In the genomic region with DNA sequence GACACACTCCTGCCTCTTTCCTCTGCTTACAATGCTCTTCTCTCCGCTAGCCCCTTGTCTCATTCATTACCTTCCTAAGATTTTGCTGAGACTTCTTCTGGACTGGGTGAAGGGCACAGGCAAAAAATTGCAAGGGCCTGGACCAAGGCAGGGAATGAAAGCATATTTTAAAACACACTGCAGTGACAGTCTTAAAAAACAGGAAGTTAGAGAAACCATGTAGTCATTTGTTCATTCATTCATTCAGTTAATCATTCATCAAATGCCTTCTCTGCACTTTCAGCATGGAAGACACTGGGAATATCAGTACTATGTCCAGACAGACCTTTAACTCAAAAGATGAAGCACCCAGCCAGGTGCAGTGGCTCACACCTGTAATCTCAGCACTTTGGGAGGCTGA, we compare ENCODE assay signal across 17 cellular contexts. TPM values are rescaled to one million over a fixed set of nuclear protein-coding genes. Genes with fewer than 3 reads are reported as not detected.
DNase-seq lines count a peak whose midpoint lies in the region; ATAC-seq, FAIRE-seq and TF ChIP-seq lines count a peak whose summit lies in the region.
"Had no signal": no experiment of that assay in that cellular context is flagged by ENCODE, and none has a peak within 500 bp of the region (broad histone marks: within the 10 kb centered on the region; RNA-seq: fewer than 3 reads in every experiment).

No MANE protein-coding gene starts in this region.

- no peak overlapping the region for H3K9ac ChIP-seq in H1 (replicated peaks in 1 of 4; ENCODE audit: extremely low read depth in 1 of 4, low read depth in 3 of 4, low read length in 3 of 4)

- no peak overlapping the region for H3K56ac ChIP-seq in H1 (replicated peaks; ENCODE audit: insufficient read length, low read depth, low read length)

- intact Hi-C loops in OCI-LY7 (cut with micrococcal nuclease; ENCODE audit: unreplicated experiment), result loop anchor here (10.0 kb wide), 1 partner anchor 234 kb away; a partner anchor contains a TSS

- no peak for TF ChIP-seq EP300 in H1 (IDR thresholded peaks at IDR 0.05; ENCODE audit: borderline replicate concordance in 1 of 2, low read depth in 2 of 2, low read length in 2 of 2)

- H2AK5ac ChIP-seq in H1 (ENCODE audit: low read depth, low read length), result no peak overlapping the region

- H2AFZ ChIP-seq in OCI-LY7 (ENCODE audit: low read length) (peak overlapping the region; percentile 77; the same call in 1 of the 2 replicates), H1 (ENCODE audit: low read length) (no peak overlapping the region)

- no peak overlapping the region for H4K91ac ChIP-seq in H1 (replicated peaks; ENCODE audit: insufficient read length, low read length)

- H4K5ac ChIP-seq in H1 (ENCODE audit: insufficient read length, low read depth, low read length), result no peak overlapping the region

- no peak overlapping the region for H2BK5ac ChIP-seq in H1 (ENCODE audit: low read depth, low read length)

- H2BK120ac ChIP-seq in H1 (replicated peaks; ENCODE audit: low read depth, low read length), result no peak overlapping the region

- H3K9me3 ChIP-seq in OCI-LY7 (ENCODE audit: low read length) (no peaks in the 10 kb centered on the region; the same call in 1 of the 2 replicates), H1 (ENCODE audit: insufficient read depth in 2 of 2, low read depth in 1 of 2, low read length in 1 of 2) (no peaks in the 10 kb centered on the region; a peak in 1 of 4 replicates)
- H3K9me3 ChIP-seq: A549 had no signal

- H3K4me1 Mint-ChIP-seq in stimulated activated naive CD8-positive, alpha-beta T cell treated with anti-CD3 and anti-CD28 coated beads, Interleukin-15, Interleukin-2, amounts not matched to agents 100 ng/mL and 50 ng/mL, for 24 hours (ENCODE audit: low read depth), result peaks cover 30% of the 10 kb centered on the region
- peaks cover 28% of the 10 kb centered on the region for H3K4me1 Mint-ChIP-seq in stimulated activated naive CD8-positive, alpha-beta T cell treated with anti-CD3 and anti-CD28 coated beads, Interleukin-15, amount 100 ng/mL, for 72 hours

- H3K4me3 ChIP-seq in OCI-LY7 (ENCODE audit: low read depth, low read length, poor library complexity, severe bottlenecking) (peak overlapping the region; percentile 7), H1 (ENCODE audit: extremely low read depth in 1 of 4, insufficient read depth in 2 of 4, low read depth in 3 of 4, low read length in 4 of 4) (no peak overlapping the region)
- H3K4me3 ChIP-seq: A549 had no signal

- FAIRE-seq in H1 (lab: Jason Lieb, UNC), result no peak
- FAIRE-seq in D721Med (lab: Jason Lieb, UNC), result no peak
- FAIRE-seq: A549 had no signal

- ATAC-seq in stimulated activated naive CD8-positive, alpha-beta T cell treated with anti-CD3 and anti-CD28 coated beads, Interleukin-15, amount 100 ng/mL, for 72 hours, result no peak
- no peak for ATAC-seq in GM21529 (IDR thresholded peaks at IDR 0.05; ENCODE audit: unreplicated experiment)
- ATAC-seq in GM21423 (IDR thresholded peaks at IDR 0.05; ENCODE audit: unreplicated experiment), result no peak
- ATAC-seq: A549 had no signal

- H3K4me3 Mint-ChIP-seq in stimulated activated naive CD8-positive, alpha-beta T cell treated with anti-CD3 and anti-CD28 coated beads, Interleukin-15, Interleukin-2, amounts not matched to agents 100 ng/mL and 50 ng/mL, for 24 hours, result no peak overlapping the region
- no peak overlapping the region for H3K4me3 Mint-ChIP-seq in stimulated activated naive CD8-positive, alpha-beta T cell treated with anti-CD3 and anti-CD28 coated beads, Interleukin-15, amount 100 ng/mL, for 72 hours
- H3K4me3 Mint-ChIP-seq: CD14-positive monocyte, H9 had no signal

- H3K9me2 ChIP-seq in OCI-LY7 (ENCODE audit: insufficient read depth, low read length), result no peaks in the 10 kb centered on the region

- H4K20me1 ChIP-seq in OCI-LY7 (ENCODE audit: insufficient read depth, low read length), result no peaks in the 10 kb centered on the region
- H4K20me1 ChIP-seq in H1 (replicated peaks in 1 of 2; ENCODE audit: control insufficient read depth in 1 of 2, insufficient read depth in 2 of 2, low read length in 2 of 2), result no peaks in the 10 kb centered on the region

- no peak for DNase-seq in stimulated activated naive CD8-positive, alpha-beta T cell treated with anti-CD3 and anti-CD28 coated beads, Interleukin-15, amount 100 ng/mL, for 72 hours
- DNase-seq in OCI-LY7 (ENCODE audit: low spot score), result peak; percentile 33
- no peak for DNase-seq in H1 (ENCODE audit: low read depth in 1 of 2, low spot score in 2 of 2)
- no peak for DNase-seq in D721Med (ENCODE audit: insufficient read length, low spot score)
- DNase-seq in H4 (ENCODE audit: low spot score), result no peak
- DNase-seq: DMS153, EL, H9, NCI-H1092 treated with DMSO at 0.1 percent for 48 hours, NCI-H1694, NCI-H524 had no signal

- peak overlapping the region; percentile 55 for H3K27ac ChIP-seq in OCI-LY7 (ENCODE audit: low read depth, low read length, poor library complexity, severe bottlenecking)
- H3K27ac ChIP-seq in H1 (ENCODE audit: low read depth, low read length), result no peak overlapping the region
- H3K27ac ChIP-seq: A549, RWPE1 had no signal

- H3K4me1 ChIP-seq in OCI-LY7 (ENCODE audit: insufficient read depth, low read length, poor library complexity, severe bottlenecking) (peaks cover 62% of the 10 kb centered on the region), H1 (replicated peaks in 1 of 4; ENCODE audit: control insufficient read depth in 3 of 4, insufficient read depth in 4 of 4, low read length in 3 of 4) (peaks cover 0 to 3% (median 1%) of the 10 kb centered on the region in 4 experiments; a peak in 4 of 7 replicates)

- no peaks in the 10 kb centered on the region for H3K79me1 ChIP-seq in H1 (ENCODE audit: low read depth, low read length)

- no TSS peak for BruUV-seq in OCI-LY7 (replicated peaks; lab: Mats Ljungman, UMichigan)

- TF ChIP-seq CTCF in OCI-LY7 (conservative IDR thresholded peaks at IDR 0.05; ENCODE audit: low read length) (no peak), H1 (IDR thresholded peaks at IDR 0.05; ENCODE audit: control extremely low read depth in 1 of 3, insufficient read depth in 1 of 3, low read depth in 1 of 3, low read length in 3 of 3) (no peak), D721Med (IDR thresholded peaks at IDR 0.05; ENCODE audit: insufficient read depth, missing control alignments) (no peak)

- POLR2A ChIA-PET in OCI-LY7 (lab: Charles Lee) (interaction anchor here (0.8 to 4.3 kb wide), 18 partner anchors 10 to 130 kb away, joined by 3 to 28 read pairs (median 5); a partner anchor contains a TSS), H1 (lab: Charles Lee; ENCODE audit: partially characterized antibody) (interaction anchor here (0.6 to 1.1 kb wide), 2 partner anchors 46 to 1110 kb away, joined by 3 read pairs; a partner anchor contains a TSS)

- 86% methylated on average over 1 of the region's 1 CpG; no CpG with 5 or more reads in 1 of the 2 experiments for WGBS in H1 (ENCODE audit: extremely low coverage in 1 of 2, insufficient coverage in 1 of 2, insufficient read length in 1 of 2, insufficient replicate concordance in 2 of 2, low coverage in 1 of 2, low lambda C conversion rate in 2 of 2, missing lambda C conversion rate in 1 of 2), 2 experiments

- no peak overlapping the region for H4K8ac ChIP-seq in H1 (ENCODE audit: extremely low read depth, insufficient read depth, low read length)

- no peaks in the 10 kb centered on the region for H3K36me3 Mint-ChIP-seq in stimulated activated naive CD8-positive, alpha-beta T cell treated with anti-CD3 and anti-CD28 coated beads, Interleukin-15, Interleukin-2, amounts not matched to agents 100 ng/mL and 50 ng/mL, for 24 hours (ENCODE audit: low read depth)

- H3K23ac ChIP-seq in H1 (ENCODE audit: insufficient read length), result no peak overlapping the region

- H3K18ac ChIP-seq in H1 (ENCODE audit: extremely low read depth, low read length), result no peak overlapping the region

- peaks cover 6% of the 10 kb centered on the region; the same call in 1 of the 2 replicates for H3K79me2 ChIP-seq in OCI-LY7 (ENCODE audit: insufficient read depth, low read depth, low read length)
- no peaks in the 10 kb centered on the region for H3K79me2 ChIP-seq in H1 (ENCODE audit: control insufficient read depth in 1 of 2, insufficient read depth in 2 of 2, low read length in 2 of 2)

- no peaks in the 10 kb centered on the region for H3K36me3 ChIP-seq in OCI-LY7 (ENCODE audit: insufficient read depth, low read length)
- no peaks in the 10 kb centered on the region for H3K36me3 ChIP-seq in H1 (ENCODE audit: control insufficient read depth in 2 of 4, insufficient read depth in 4 of 4, low read length in 3 of 4)

- no peaks in the 10 kb centered on the region for H3K9me3 Mint-ChIP-seq in stimulated activated naive CD8-positive, alpha-beta T cell treated with anti-CD3 and anti-CD28 coated beads, Interleukin-15, Interleukin-2, amounts not matched to agents 100 ng/mL and 50 ng/mL, for 24 hours
- H3K9me3 Mint-ChIP-seq in stimulated activated naive CD8-positive, alpha-beta T cell treated with anti-CD3 and anti-CD28 coated beads, Interleukin-15, amount 100 ng/mL, for 72 hours, result no peaks in the 10 kb centered on the region

- 0 out of 2 replicates have a peak overlapping the region, but pooled peaks have one; percentile 46 for H2BK15ac ChIP-seq in H1 (ENCODE audit: low read length)

- no peak overlapping the region for H2BK20ac ChIP-seq in H1 (ENCODE audit: low read length)

- no peak overlapping the region for H3K4ac ChIP-seq in H1 (replicated peaks; ENCODE audit: insufficient read length, low read depth, low read length)

- TF ChIP-seq RAD21 in H1 (IDR thresholded peaks at IDR 0.05 in 1 of 2, conservative IDR thresholded peaks at IDR 0.05 in 1 of 2; ENCODE audit: low read depth in 2 of 2, low read length in 2 of 2), result no peak

- no peak overlapping the region for H3K14ac ChIP-seq in H1 (ENCODE audit: insufficient read length)

- CTCF ChIA-PET in OCI-LY7 (lab: Charles Lee; ENCODE audit: unreplicated experiment), result interaction anchor here (0.6 kb wide), 1 partner anchor 27 kb away, joined by 3 read pairs; no protein-coding TSS in a partner anchor
- CTCF ChIA-PET in H1 (lab: Charles Lee; ENCODE audit: partially characterized antibody), result interaction anchor here (1.3 to 2.2 kb wide), 2 partner anchors 35 to 129 kb away, joined by 3 to 10 read pairs; no protein-coding TSS in a partner anchor

- no peaks in the 10 kb centered on the region for H3K23me2 ChIP-seq in H1 (ENCODE audit: low read depth, low read length)

- H3K27me3 Mint-ChIP-seq in stimulated activated naive CD8-positive, alpha-beta T cell treated with anti-CD3 and anti-CD28 coated beads, Interleukin-15, Interleukin-2, amounts not matched to agents 100 ng/mL and 50 ng/mL, for 24 hours, result no peaks in the 10 kb centered on the region
- no peaks in the 10 kb centered on the region for H3K27me3 Mint-ChIP-seq in stimulated activated naive CD8-positive, alpha-beta T cell treated with anti-CD3 and anti-CD28 coated beads, Interleukin-15, amount 100 ng/mL, for 72 hours

- H2BK12ac ChIP-seq in H1 (ENCODE audit: low read depth, low read length), result no peak overlapping the region

- H3K27me3 ChIP-seq in H1 (replicated peaks in 1 of 4; ENCODE audit: control insufficient read depth in 3 of 4, extremely low read depth in 1 of 4, insufficient read depth in 3 of 4, low read length in 3 of 4), result no peaks in the 10 kb centered on the region; a peak in 1 of 7 replicates

- H3K4me2 ChIP-seq in OCI-LY7 (ENCODE audit: low read length) (peak overlapping the region; percentile 60), H1 (ENCODE audit: insufficient read depth in 1 of 2, low read depth in 2 of 2, low read length in 2 of 2) (no peak overlapping the region)
- H3K4me2 ChIP-seq: A549 had no signal

- TF ChIP-seq POLR2A in H1 (IDR thresholded peaks at IDR 0.05; ENCODE audit: control extremely low read depth in 1 of 2, low read depth in 2 of 2, low read length in 2 of 2), result no peak

- peak overlapping the region; percentile 4 for H3K27ac Mint-ChIP-seq in stimulated activated naive CD8-positive, alpha-beta T cell treated with anti-CD3 and anti-CD28 coated beads, Interleukin-15, Interleukin-2, amounts not matched to agents 100 ng/mL and 50 ng/mL, for 24 hours
- peak overlapping the region in 1 of 2 donors; percentile 55 for H3K27ac Mint-ChIP-seq in stimulated activated naive CD8-positive, alpha-beta T cell treated with anti-CD3 and anti-CD28 coated beads, Interleukin-15, amount 100 ng/mL, for 72 hours
- H3K27ac Mint-ChIP-seq: H9 had no signal

RNA-seq across cellular contexts. Expression of a gene that starts 44.9 kb away (rescaled TPM):
- 37.5 and 44.4 TPM in 2 replicates for total RNA-seq in OCI-LY7 (2014; rRNA removed; shearing (Covaris generic))
- 91.9 and 110 TPM in 2 replicates for total RNA-seq in OCI-LY7 (2022)
- 37.5 TPM in 2 replicates for total RNA-seq in H1 (2021; fragmentation: NEBNext Ultra II Directional; extraction: Animal tissue kit (Norgen Biotek cat#: 25700))
- polyA plus RNA-seq in H1 (2011; rRNA removed), result 9.8 and 14.8 TPM in 2 replicates
- 17.2 TPM for polyA plus RNA-seq in H1 (2011; cell fraction: cytosol; rRNA removed)
- 5.7 TPM for polyA plus RNA-seq in H1 (2011; cell fraction: nucleus; rRNA removed)
- polyA plus RNA-seq in H1 (2012, experiment 1 of 2), result 20.1 to 31.4 TPM (median 23.6 TPM) in 4 replicates
- polyA plus RNA-seq in H1 (2012, experiment 2 of 2), result 1.9 TPM
- 23.1 TPM for polyA plus RNA-seq in H1 (2013, experiment 1 of 2)
- 23.0 TPM for polyA plus RNA-seq in H1 (2013, experiment 2 of 2)
- 20.3 and 20.4 TPM in 2 replicates for polyA minus RNA-seq in H1 (2011; rRNA and poly(A)+ RNA removed)
- polyA minus RNA-seq in H1 (2011; cell fraction: cytosol; rRNA and poly(A)+ RNA removed), result 16.1 TPM
- 18.2 TPM for polyA minus RNA-seq in H1 (2011; cell fraction: nucleus; rRNA and poly(A)+ RNA removed)
- 12.4 and 14.3 TPM in 2 replicates for total RNA-seq in H4 (2014; rRNA removed; shearing (Covaris generic))

RNA-seq across cellular contexts. Expression of a gene that starts 45.5 kb away (rescaled TPM):
- total RNA-seq in OCI-LY7 (2014; rRNA removed; shearing (Covaris generic)), result 141 and 147 TPM in 2 replicates
- 216 and 237 TPM in 2 replicates for total RNA-seq in OCI-LY7 (2022)
- total RNA-seq in H1 (2021; fragmentation: NEBNext Ultra II Directional; extraction: Animal tissue kit (Norgen Biotek cat#: 25700)), result 115 and 120 TPM in 2 replicates
- 22.6 and 40.8 TPM in 2 replicates for polyA plus RNA-seq in H1 (2011; rRNA removed)
- polyA plus RNA-seq in H1 (2011; cell fraction: cytosol; rRNA removed), result 49.2 TPM
- 21.5 TPM for polyA plus RNA-seq in H1 (2011; cell fraction: nucleus; rRNA removed)
- polyA plus RNA-seq in H1 (2012, experiment 1 of 2), result 55.4 to 89.1 TPM (median 63.7 TPM) in 4 replicates
- polyA plus RNA-seq in H1 (2012, experiment 2 of 2), result 19.5 TPM
- 55.2 TPM for polyA plus RNA-seq in H1 (2013, experiment 1 of 2)
- polyA plus RNA-seq in H1 (2013, experiment 2 of 2), result 53.3 TPM
- 48.9 and 53.0 TPM in 2 replicates for polyA minus RNA-seq in H1 (2011; rRNA and poly(A)+ RNA removed)
- polyA minus RNA-seq in H1 (2011; cell fraction: cytosol; rRNA and poly(A)+ RNA removed), result 37.4 TPM
- polyA minus RNA-seq in H1 (2011; cell fraction: nucleus; rRNA and poly(A)+ RNA removed), result 91.8 TPM
- 46.7 and 53.8 TPM in 2 replicates for total RNA-seq in H4 (2014; rRNA removed; shearing (Covaris generic))
